In genomic region chr4:16952896-16953605, GRCh38 we compare ENCODE assay signal across 1 cellular context.
TF ChIP-seq lines count a peak whose summit lies in the region.

No MANE protein-coding gene starts in this region.

TF ChIP-seq in GM23338, 12 proteins besides CTCF, POLR2A, EP300 and RAD21:
- TF ChIP-seq ZNF462 (CRISPR knock-in tag; IDR thresholded peaks at IDR 0.05) (no peak), NANOG (IDR thresholded peaks at IDR 0.05; ENCODE audit: borderline replicate concordance) (no peak), POLR2AphosphoS5 (IDR thresholded peaks at IDR 0.05; ENCODE audit: low read depth) (no peak), REST (IDR thresholded peaks at IDR 0.05; ENCODE audit: unreplicated experiment) (no peak), JUNB (IDR thresholded peaks at IDR 0.05; ENCODE audit: unreplicated experiment) (no peak), ETS1 (IDR thresholded peaks at IDR 0.05) (no peak), EZH2 (IDR thresholded peaks at IDR 0.05; ENCODE audit: low read depth, unreplicated experiment) (no peak), EZH2phosphoT487 (IDR thresholded peaks at IDR 0.05; ENCODE audit: unreplicated experiment) (no peak), ZNF114 (CRISPR knock-in tag; IDR thresholded peaks at IDR 0.05) (no peak), CREB1 (CRISPR knock-in tag; IDR thresholded peaks at IDR 0.05; ENCODE audit: low read depth) (no peak), STAT1 (IDR thresholded peaks at IDR 0.05; ENCODE audit: unreplicated experiment) (no peak), ZNF331 (CRISPR knock-in tag; IDR thresholded peaks at IDR 0.05; ENCODE audit: low read depth) (no peak)
TF ChIP-seq in GM23338: peak in this region for 0.
